ENCODE assay signal across 8 cellular contexts in genomic region chr3:107927361-107928083, GRCh38.
DNase-seq lines count a peak whose midpoint lies in the region; ATAC-seq and TF ChIP-seq lines count a peak whose summit lies in the region.

No MANE protein-coding gene starts in this region.

- H3K4me3 ChIP-seq in astrocyte of the cerebellum (ENCODE audit: low read depth, low read length) (peak overlapping the region; percentile 58), hepatocyte (peak overlapping the region; percentile 44), aorta (ENCODE audit: low read length in 2 of 2) (peak overlapping the region; percentile 30 to 54)

- H3K36me3 ChIP-seq in hepatocyte (replicated peaks; ENCODE audit: insufficient read depth, low read depth) (no peaks in the 10 kb centered on the region), aorta (ENCODE audit: control insufficient read depth in 1 of 2, insufficient read depth in 2 of 2, low read length in 1 of 2) (no peaks in the 10 kb centered on the region)

- peak overlapping the region; percentile 87 for H2AFZ ChIP-seq in hepatocyte

- in situ Hi-C loops in astrocyte of the cerebellum (cut with HindIII; ENCODE audit: low sequenced_read_pairs), result no loop called here

- DNase-seq in NCI-H128 (lab: John Stamatoyannopoulos, UW; ENCODE audit: unreplicated experiment), result peak; percentile 58
- peak; percentile 33 to 80 (median 44) for DNase-seq in T-helper 2 cell
- DNase-seq in astrocyte of the cerebellum (ENCODE audit: low read depth), result peak; percentile 13
- DNase-seq in hepatocyte (ENCODE audit: low spot score), result peak; percentile 86
- peak; percentile 61 for DNase-seq in renal cortical epithelial cell (ENCODE audit: low read depth)
- peak; percentile 74 to 90 for DNase-seq in aorta

- H3K79me2 ChIP-seq in hepatocyte, result no peaks in the 10 kb centered on the region

- intact Hi-C loops in aorta (cut with DNase I), result loop anchor here (5.0 to 10.0 kb wide), 4 partner anchors 80 to 250 kb away; no protein-coding TSS in a partner anchor

- 4% methylated on average over 54 of the region's 55 CpGs for WGBS in hepatocyte (ENCODE audit: low lambda C conversion rate, missing lambda C conversion rate)
- WGBS in aorta, 2 donors, result 1% methylated on average over 55 of the region's 55 CpGs

- H3K9me3 ChIP-seq in hepatocyte (ENCODE audit: low read depth), result no peaks in the 10 kb centered on the region
- no peaks in the 10 kb centered on the region for H3K9me3 ChIP-seq in aorta (ENCODE audit: control insufficient read depth, low read length)

- H3K4me2 ChIP-seq in hepatocyte, result peak overlapping the region; percentile 94

- H3K4me1 ChIP-seq in hepatocyte (ENCODE audit: insufficient read depth) (no peaks in the 10 kb centered on the region), aorta (ENCODE audit: control insufficient read depth in 1 of 2, insufficient read depth in 2 of 2, low read length in 2 of 2) (no peaks in the 10 kb centered on the region)

- peak; percentile 96 for ATAC-seq in HG02623 (IDR thresholded peaks at IDR 0.05; ENCODE audit: unreplicated experiment)
- peak; percentile 95 for ATAC-seq in aorta (ENCODE audit: low FRiP score)

- no peaks in the 10 kb centered on the region for H3K9me2 ChIP-seq in hepatocyte (replicated peaks; ENCODE audit: insufficient read depth)

- H3K27me3 ChIP-seq in hepatocyte, result no peaks in the 10 kb centered on the region
- no peaks in the 10 kb centered on the region for H3K27me3 ChIP-seq in aorta (ENCODE audit: control insufficient read depth in 1 of 2, insufficient read depth in 2 of 2, low read length in 1 of 2)

- no peaks in the 10 kb centered on the region for H4K20me1 ChIP-seq in hepatocyte (ENCODE audit: insufficient read depth, poor library complexity, severe bottlenecking)

- no peak overlapping the region for H3K27ac ChIP-seq in hepatocyte
- no peak overlapping the region for H3K27ac ChIP-seq in aorta (ENCODE audit: low read depth in 1 of 2, low read length in 2 of 2)

- TF ChIP-seq CTCF in GM12873 (IDR thresholded peaks at IDR 0.05; ENCODE audit: insufficient read depth, low read depth, low read length, missing control alignments), result peak; percentile 93
- TF ChIP-seq CTCF in astrocyte of the cerebellum (IDR thresholded peaks at IDR 0.05; ENCODE audit: low read depth, low read length, missing control alignments), result peak; percentile 94
- TF ChIP-seq CTCF in hepatocyte (IDR thresholded peaks at IDR 0.05; ENCODE audit: poor library complexity), result peak; percentile 99

Comparison
In these comparisons a context has a peak if more than half of its experiments do, and no peak if none do; other contexts are left out.
1. DNase-seq: peak in every context shown above with its lines; median percentile 86 in hepatocyte; 82 in aorta; 61 in renal cortical epithelial cell; 58 in NCI-H128; 44 in T-helper 2 cell; 13 in astrocyte of the cerebellum.